In the genomic region with DNA sequence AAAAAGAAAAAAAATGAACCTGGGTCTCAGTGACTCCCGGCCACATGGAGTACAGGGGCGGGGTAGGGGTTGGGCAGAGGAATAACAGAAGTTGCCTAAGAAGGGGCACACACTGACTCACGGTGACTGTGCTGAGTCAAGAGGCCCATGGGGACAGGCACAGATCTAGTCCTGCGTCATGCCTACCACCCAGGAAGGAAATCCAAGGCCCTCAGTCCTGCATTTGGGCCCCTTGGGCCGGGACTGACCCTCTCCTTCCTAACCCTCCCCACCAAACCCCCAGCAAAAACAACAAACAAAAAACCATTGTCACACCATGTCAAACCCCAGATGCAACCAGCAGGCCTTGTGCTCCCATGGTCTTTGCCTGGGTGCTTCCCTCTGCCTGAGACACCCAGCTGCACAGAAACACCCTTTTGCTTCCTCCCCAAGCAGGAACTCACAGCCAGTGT, we compare ENCODE assay signal across 11 cellular contexts. TPM values are rescaled to one million over a fixed set of nuclear protein-coding genes. Genes with fewer than 3 reads are reported as not detected.
DNase-seq lines count a peak whose midpoint lies in the region; ATAC-seq, FAIRE-seq and TF ChIP-seq lines count a peak whose summit lies in the region.
"Had no signal": no experiment of that assay in that cellular context is flagged by ENCODE, and none has a peak within 500 bp of the region (broad histone marks: within the 10 kb centered on the region; RNA-seq: fewer than 3 reads in every experiment).

No MANE protein-coding gene starts in this region.

- POLR2A ChIA-PET in HCT116 (lab: Charles Lee): no interaction called here

- H3K9me2 ChIP-seq in HCT116 (ENCODE audit: insufficient read depth): no peaks in the 10 kb centered on the region

- RAD21 ChIA-PET in HCT116 (lab: Charles Lee; ENCODE audit: low non-redundant PET in 1 of 2, low total read pairs in 2 of 2, uncharacterized antibody in 2 of 2, unreplicated experiment in 2 of 2): no interaction called here

- no peak overlapping the region for H3K4me3 ChIP-seq in HCT116 (replicated peaks in 1 of 2; ENCODE audit: low read depth in 1 of 2, low read length in 2 of 2)

- intact Hi-C loops in HCT116 (cut with micrococcal nuclease): no loop called here
- intact Hi-C loops in Right ventricle myocardium superior (cut with DNase I): no loop called here

- BruUV-seq in HCT116 (replicated peaks; lab: Mats Ljungman, UMichigan): no TSS peak

- H3K4me1 ChIP-seq in HCT116 (ENCODE audit: control insufficient read depth in 1 of 2, insufficient read depth in 2 of 2, low read length in 2 of 2): peaks cover 4 to 12% of the 10 kb centered on the region in 2 experiments; a peak in 3 of 4 replicates

- H3K36me3 ChIP-seq in HCT116 (ENCODE audit: control insufficient read depth in 1 of 2, insufficient read depth in 2 of 2, low read length in 2 of 2): no peaks in the 10 kb centered on the region

- no peak for TF ChIP-seq POLR2A in HCT116 (IDR thresholded peaks at IDR 0.05; ENCODE audit: borderline replicate concordance, extremely low read depth, insufficient read depth, insufficient read length)

- peak overlapping the region; percentile 31 for H3K4me2 ChIP-seq in HCT116 (ENCODE audit: low read length)

- no peaks in the 10 kb centered on the region for H3K27me3 ChIP-seq in HCT116 (ENCODE audit: insufficient read depth, low read length)

- ATAC-seq in HCT116 (peak; percentile 78), Right ventricle myocardium superior (ENCODE audit: poor library complexity) (peak; percentile 76), HG03571 (IDR thresholded peaks at IDR 0.05; ENCODE audit: unreplicated experiment) (no peak)
- peak; percentile 52 to 62 for ATAC-seq in stimulated activated naive B cell treated with anti-CD40 and anti-IgM and Interleukin-4, amounts not matched to agents 10 μg/mL and 1 μg/mL and 100 μg/mL, for 72 hours (replicated peaks)

- CTCF ChIA-PET in HCT116 (lab: Charles Lee): no interaction called here

- H3K9me3 Mint-ChIP-seq in stimulated activated naive B cell treated with anti-CD40 and anti-IgM and Interleukin-4, amounts not matched to agents 10 μg/mL and 1 μg/mL and 100 μg/mL, for 72 hours: no peaks in the 10 kb centered on the region

- H4K20me1 ChIP-seq in HCT116 (ENCODE audit: insufficient read depth): no peaks in the 10 kb centered on the region

- H3K79me2 ChIP-seq in HCT116 (ENCODE audit: insufficient read depth, low read length): no peaks in the 10 kb centered on the region

- TF ChIP-seq CTCF in HCT116 (IDR thresholded peaks at IDR 0.05 in 2 of 3, conservative IDR thresholded peaks at IDR 0.05 in 1 of 3; ENCODE audit: borderline replicate concordance in 1 of 3, insufficient read depth in 1 of 3, low read depth in 2 of 3, low read length in 2 of 3): no peak

- H3K9me3 ChIP-seq in HCT116 (ENCODE audit: control insufficient read depth in 1 of 2, insufficient read depth in 1 of 2, low read depth in 1 of 2, low read length in 2 of 2): no peaks in the 10 kb centered on the region

- H3K4me3 Mint-ChIP-seq in stimulated activated naive B cell treated with anti-CD40 and anti-IgM and Interleukin-4, amounts not matched to agents 10 μg/mL and 1 μg/mL and 100 μg/mL, for 72 hours: no peak overlapping the region

- peaks cover 4 to 8% of the 10 kb centered on the region in 2 donors for H3K4me1 Mint-ChIP-seq in stimulated activated naive B cell treated with anti-CD40 and anti-IgM and Interleukin-4, amounts not matched to agents 10 μg/mL and 1 μg/mL and 100 μg/mL, for 72 hours

- no peak overlapping the region for H3K27ac ChIP-seq in HCT116 (ENCODE audit: low read depth, low read length)

- no peak for DNase-seq in HCT116 (ENCODE audit: low read depth, low spot score)
- DNase-seq in T1000 (lab: John Stamatoyannopoulos, UW): peak; percentile 79
- DNase-seq in Right ventricle myocardium superior: peak; percentile 72
- DNase-seq in stimulated activated naive B cell treated with anti-CD40 and anti-IgM and Interleukin-4, amounts not matched to agents 10 μg/mL and 1 μg/mL and 100 μg/mL, for 72 hours: no peak
- no peak for DNase-seq in urothelium cell line (ENCODE audit: low spot score)
- no peak for DNase-seq in NCI-H774 (lab: John Stamatoyannopoulos, UW)
- no peak for DNase-seq in NCI-H226
- DNase-seq: NCI-H2081 treated with DMSO at 0.1 percent for 48 hours had no signal

- peaks cover 0 to 2% of the 10 kb centered on the region in 2 donors for H3K36me3 Mint-ChIP-seq in stimulated activated naive B cell treated with anti-CD40 and anti-IgM and Interleukin-4, amounts not matched to agents 10 μg/mL and 1 μg/mL and 100 μg/mL, for 72 hours

- no peak overlapping the region for H2AFZ ChIP-seq in HCT116 (ENCODE audit: low read depth, low read length, poor library complexity, severe bottlenecking)

- H3K27me3 Mint-ChIP-seq in stimulated activated naive B cell treated with anti-CD40 and anti-IgM and Interleukin-4, amounts not matched to agents 10 μg/mL and 1 μg/mL and 100 μg/mL, for 72 hours: peaks cover 23 to 34% of the 10 kb centered on the region in 2 donors

- no peak overlapping the region for H3K9ac ChIP-seq in HCT116 (ENCODE audit: low read length)

- no peak for TF ChIP-seq RAD21 in HCT116 (IDR thresholded peaks at IDR 0.05; ENCODE audit: low read depth)

- no peak for FAIRE-seq in urothelium cell line (lab: Jason Lieb, UNC)
- FAIRE-seq: GM12891 had no signal

- H3K27ac Mint-ChIP-seq in stimulated activated naive B cell treated with anti-CD40 and anti-IgM and Interleukin-4, amounts not matched to agents 10 μg/mL and 1 μg/mL and 100 μg/mL, for 72 hours: no peak overlapping the region

TF ChIP-seq in HCT116, 20 proteins besides CTCF, POLR2A, EP300 and RAD21:
- TF ChIP-seq FOSL1 (IDR thresholded peaks at IDR 0.05; ENCODE audit: low read depth) (peak; percentile 36; the same call in 1 of the 2 replicates), JUND (IDR thresholded peaks at IDR 0.05) (no peak), POLR2AphosphoS5 (IDR thresholded peaks at IDR 0.05; ENCODE audit: low read depth, low read length) (no peak)

RNA-seq across cellular contexts. Expression of gene NOTCH3, which starts 9.6 kb away (rescaled TPM):
- total RNA-seq in HCT116 (2021; ENCODE audit: unreplicated experiment) (39.4 TPM), Right ventricle myocardium superior (25.0 TPM)
- 32.1 and 52.5 TPM in 2 replicates for polyA plus RNA-seq in HCT116 (2012)

RNA-seq across cellular contexts. Expression of gene EPHX3, which starts 21.9 kb away (rescaled TPM):
- total RNA-seq in HCT116 (2021; ENCODE audit: unreplicated experiment) (0.12 TPM), Right ventricle myocardium superior (0.27 TPM)
- polyA plus RNA-seq in HCT116 (2012): 0.21 TPM in 1 of 2 replicates, not detected in the other
- total RNA-seq: dermis microvascular lymphatic vessel endothelial cell had no signal

Comparison
In these comparisons a context has a peak if more than half of its experiments do, and no peak if none do; other contexts are left out.
1. DNase-seq: peak in T1000 (single experiment) and Right ventricle myocardium superior (single experiment); none in HCT116 (single experiment), stimulated activated naive B cell treated with anti-CD40 and anti-IgM and Interleukin-4, amounts not matched to agents 10 μg/mL and 1 μg/mL and 100 μg/mL, for 72 hours (single experiment), urothelium cell line (single experiment), NCI-H774 (single experiment) and NCI-H226 (single experiment).